Comparison of ENCODE assay signal across 8 cellular contexts in the genomic region with DNA sequence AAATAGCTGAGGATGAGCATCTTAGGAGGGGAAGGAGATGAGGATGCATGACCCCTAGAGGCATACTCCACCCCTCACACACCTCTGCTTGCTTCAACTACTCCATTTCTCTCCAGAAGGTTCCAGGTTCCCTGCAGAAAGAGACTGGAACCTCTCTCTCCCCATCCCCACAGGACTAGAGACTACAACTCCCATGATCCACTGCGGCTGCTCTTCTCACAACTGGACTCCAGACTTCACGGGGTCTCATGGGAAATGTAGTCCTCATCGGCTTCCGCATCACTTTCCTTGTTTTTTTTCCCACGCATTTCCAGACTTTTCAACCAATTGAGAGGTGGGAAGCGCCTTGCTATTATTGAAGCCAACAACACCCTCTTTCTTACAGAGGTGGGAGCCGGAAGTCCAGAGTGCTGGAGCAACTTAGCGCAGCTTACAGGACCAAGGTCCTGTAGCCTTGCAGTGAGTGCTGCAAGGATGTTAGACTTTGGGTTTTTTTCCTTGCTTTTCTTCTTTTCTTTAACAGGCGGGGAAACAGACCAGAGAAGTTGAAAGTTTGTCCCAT. TPM values are rescaled to one million over a fixed set of nuclear protein-coding genes. Genes with fewer than 3 reads are reported as not detected.
A peak's percentile ranks its signal among the peaks of the same experiment; 100 is the strongest.
DNase-seq lines count a peak whose midpoint lies in the region; ATAC-seq and TF ChIP-seq lines count a peak whose summit lies in the region.

No MANE protein-coding gene starts in this region.

- H3K9me3 ChIP-seq in A673 (ENCODE audit: low read depth, low read length, poor library complexity, severe bottlenecking): no peaks in the 10 kb centered on the region
- H3K9me3 ChIP-seq in mesodermal cell (ENCODE audit: control insufficient read depth, low read length): no peaks in the 10 kb centered on the region

- POLR2A ChIA-PET in A673 (lab: Charles Lee; ENCODE audit: low non-redundant PET): interaction anchor here (0.6 kb wide), 2 partner anchors 42 to 510 kb away, joined by 6 read pairs; no protein-coding TSS in a partner anchor

- H3K27ac ChIP-seq in A673 (ENCODE audit: low read depth, low read length, poor library complexity, severe bottlenecking) (peak overlapping the region; percentile 61), mesodermal cell (ENCODE audit: low read depth, low read length, severe bottlenecking) (peak overlapping the region; percentile 81)

- ATAC-seq in HG02642 (IDR thresholded peaks at IDR 0.05; ENCODE audit: poor library complexity, unreplicated experiment): no peak

- H3K4me3 ChIP-seq in A673 (ENCODE audit: low read depth, low read length, poor library complexity, severe bottlenecking) (peak overlapping the region; percentile 35), epithelial cell of esophagus (ENCODE audit: low read length) (no peak overlapping the region), mesodermal cell (ENCODE audit: extremely low read depth, insufficient read depth, low read length, poor library complexity, severe bottlenecking) (peak overlapping the region; percentile 45)

- H3K4me1 ChIP-seq in A673 (ENCODE audit: insufficient read depth, low read length, poor library complexity, severe bottlenecking) (peaks cover 23% of the 10 kb centered on the region), mesodermal cell (ENCODE audit: control insufficient read depth, insufficient read depth, low read length, poor library complexity, severe bottlenecking) (peaks cover 3% of the 10 kb centered on the region)

- intact Hi-C loops in A673 (cut with micrococcal nuclease; ENCODE audit: unreplicated experiment): no loop called here

- no peaks in the 10 kb centered on the region for H3K27me3 ChIP-seq in A673 (replicated peaks; ENCODE audit: insufficient read depth, low read depth, low read length, poor library complexity)

- DNase-seq in A673 (ENCODE audit: low spot score) (peak; percentile 94), HCEC 1CT (peak; percentile 31), NOMO-1 treated with DMSO at 0.1 percent for 48 hours (lab: John Stamatoyannopoulos, UW; ENCODE audit: unreplicated experiment) (peak; percentile 62), epithelial cell of esophagus (ENCODE audit: low read depth) (peak; percentile 68)
- peak; percentile 70 for DNase-seq in activated CD8-positive, alpha-beta memory T cell treated with anti-CD3 and anti-CD28 coated beads, Interleukin-2, amount 50 U/mL, for 48 hours
- peak; percentile 18 to 32 for DNase-seq in stimulated activated CD8-positive, alpha-beta memory T cell treated with anti-CD3 and anti-CD28 coated beads, Interleukin-2, amount 100 ng/mL, for 1 hour (ENCODE audit: low read depth in 2 of 2)

- TF ChIP-seq CTCF in A673 (conservative IDR thresholded peaks at IDR 0.05; ENCODE audit: low read depth, low read length): no peak
- TF ChIP-seq CTCF in epithelial cell of esophagus (IDR thresholded peaks at IDR 0.05; ENCODE audit: insufficient read depth, low read depth, low read length, missing control alignments): no peak

- no TSS peak for BruUV-seq in A673 (replicated peaks; lab: Mats Ljungman, UMichigan)

- WGBS in mesodermal cell (ENCODE audit: insufficient coverage in 2 of 2), 2 experiments: 2 to 7% methylated on average over 6 of the region's 9 CpGs

- CTCF ChIA-PET in A673 (lab: Charles Lee): no interaction called here

- H3K36me3 ChIP-seq in A673 (ENCODE audit: insufficient read depth, low read length, poor library complexity, severe bottlenecking) (no peaks in the 10 kb centered on the region), mesodermal cell (ENCODE audit: control insufficient read depth, insufficient read depth, low read length) (peaks cover 14% of the 10 kb centered on the region)

RNA-seq across cellular contexts. Expression of a gene that starts 13.9 kb away (rescaled TPM):
- total RNA-seq in A673 (2021): 0.50 TPM in 1 of 2 replicates, not detected in the other
- 3.6 TPM for polyA plus RNA-seq in mesodermal cell (2013, experiment 1 of 2)
- polyA plus RNA-seq in mesodermal cell (2013, experiment 2 of 2): 3.2 TPM

RNA-seq across cellular contexts. Expression of a gene that starts 14.8 kb away (rescaled TPM):
- 1.3 TPM in 2 replicates for total RNA-seq in A673 (2021)
- polyA plus RNA-seq in mesodermal cell (2013, experiment 1 of 2): 4.6 TPM
- polyA plus RNA-seq in mesodermal cell (2013, experiment 2 of 2): 3.3 TPM

Comparison
In these comparisons a context has a peak if more than half of its experiments do, and no peak if none do; other contexts are left out.
1. DNase-seq: peak in every context shown above with its lines; median percentile 94 in A673; 70 in activated CD8-positive, alpha-beta memory T cell treated with anti-CD3 and anti-CD28 coated beads, Interleukin-2, amount 50 U/mL, for 48 hours; 68 in epithelial cell of esophagus; 62 in NOMO-1 treated with DMSO at 0.1 percent for 48 hours; 31 in HCEC 1CT; 25 in stimulated activated CD8-positive, alpha-beta memory T cell treated with anti-CD3 and anti-CD28 coated beads, Interleukin-2, amount 100 ng/mL, for 1 hour.